In the genomic region with DNA sequence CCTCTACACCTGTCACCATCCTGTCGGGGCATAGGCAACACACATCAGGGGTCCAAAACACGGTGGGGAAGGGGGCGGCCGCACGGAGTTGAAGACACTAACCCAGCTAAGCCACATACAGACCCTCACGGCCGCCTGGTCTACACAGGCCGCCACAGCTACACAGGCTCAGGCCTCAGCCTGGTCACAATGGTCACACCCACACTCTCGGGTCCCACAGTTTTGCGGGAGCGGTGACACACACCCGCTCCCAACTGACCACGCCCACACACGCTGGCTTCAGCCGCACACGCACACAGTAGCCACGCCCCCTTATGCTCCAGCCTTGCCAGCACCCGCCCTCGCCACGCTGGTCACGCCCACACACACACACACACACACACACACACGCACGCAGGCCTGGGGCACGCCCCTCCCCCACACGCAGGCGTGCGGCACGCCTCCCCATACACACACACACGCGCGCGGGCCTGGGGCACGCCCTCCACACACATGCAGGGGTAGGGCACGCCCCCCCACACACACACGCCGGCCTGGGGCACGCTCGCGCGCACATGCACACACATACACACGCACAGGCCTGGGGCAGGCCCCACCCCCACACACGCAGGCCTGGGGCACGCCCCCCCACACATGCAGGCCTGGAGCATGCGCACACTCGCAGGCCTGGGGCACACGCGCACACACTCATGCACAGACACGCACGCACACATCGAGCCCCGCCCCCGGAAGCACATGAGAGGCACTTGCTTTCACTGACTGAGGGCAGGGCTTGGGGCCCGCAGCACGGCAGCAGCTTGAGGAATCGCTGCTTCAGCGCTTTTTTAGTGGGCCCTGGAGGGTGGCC, we compare ENCODE assay signal across 8 cellular contexts. TPM values are rescaled to one million over a fixed set of nuclear protein-coding genes. Genes with fewer than 3 reads are reported as not detected.
DNase-seq lines count a peak whose midpoint lies in the region; ATAC-seq, FAIRE-seq and TF ChIP-seq lines count a peak whose summit lies in the region.

No MANE protein-coding gene starts in this region.

- H3K4me1 ChIP-seq in iPS-20b (ENCODE audit: insufficient read depth, low read length) = peaks cover 7% of the 10 kb centered on the region
- peaks cover 5 to 7% of the 10 kb centered on the region in 2 donors for H3K4me1 ChIP-seq in small intestine (ENCODE audit: control insufficient read depth in 2 of 2, insufficient read depth in 1 of 2, low read depth in 1 of 2, low read length in 1 of 2)

- DNase-seq in NCI-H1694 (lab: John Stamatoyannopoulos, UW) (peak; percentile 51), UCSD-AML1 (lab: John Stamatoyannopoulos, UW; ENCODE audit: unreplicated experiment) (peak; percentile 89), brain microvascular endothelial cell (peak; percentile 86), small intestine (peak; percentile 90), NCI-H510A (lab: John Stamatoyannopoulos, UW) (no peak)

- H3K27me3 ChIP-seq in brain microvascular endothelial cell (replicated peaks) = no peaks in the 10 kb centered on the region
- H3K27me3 ChIP-seq in iPS-20b (ENCODE audit: insufficient read depth, low read length) = no peaks in the 10 kb centered on the region
- H3K27me3 ChIP-seq in small intestine (ENCODE audit: control insufficient read depth in 2 of 2, insufficient read depth in 2 of 2, low read length in 2 of 2) = no peaks in the 10 kb centered on the region

- peak; percentile 59 for ATAC-seq in HG02852 (IDR thresholded peaks at IDR 0.05; ENCODE audit: unreplicated experiment)

- H3K36me3 ChIP-seq in brain microvascular endothelial cell (replicated peaks) (no peaks in the 10 kb centered on the region), iPS-20b (ENCODE audit: insufficient read depth, low read depth, low read length) (no peaks in the 10 kb centered on the region), small intestine (ENCODE audit: control insufficient read depth in 2 of 2, insufficient read depth in 2 of 2, low read length in 2 of 2) (peaks cover 0 to 4% of the 10 kb centered on the region in 2 donors)

- FAIRE-seq in small intestine (lab: Jason Lieb, UNC) = no peak

- 1 to 6% (median 6%) methylated on average over 43 to 56 of the region's 56 CpGs for WGBS in small intestine, 3 donors

- H3K27ac ChIP-seq in brain microvascular endothelial cell = no peak overlapping the region
- H3K27ac ChIP-seq in iPS-20b (ENCODE audit: low read length) = no peak overlapping the region
- H3K27ac ChIP-seq in small intestine (ENCODE audit: low read depth in 1 of 2, low read length in 1 of 2) = peak overlapping the region; percentile 45 to 67

- TF ChIP-seq CTCF in brain microvascular endothelial cell (IDR thresholded peaks at IDR 0.05; ENCODE audit: low read depth, low read length, missing control alignments) = peak; percentile 1

- TF ChIP-seq POLR2A in GM15510 (IDR thresholded peaks at IDR 0.05; ENCODE audit: borderline replicate concordance, extremely low read depth, insufficient read length) = peak; percentile 50

- H3K4me3 ChIP-seq in brain microvascular endothelial cell (ENCODE audit: low read depth, low read length) = peak overlapping the region; percentile 64
- H3K4me3 ChIP-seq in iPS-20b (ENCODE audit: low read length) = peak overlapping the region; percentile 72
- H3K4me3 ChIP-seq in small intestine (ENCODE audit: low read depth in 1 of 2, low read length in 2 of 2) = peak overlapping the region in 1 of 2 donors; percentile 56

- H3K9me3 ChIP-seq in iPS-20b (ENCODE audit: insufficient read depth, low read depth, low read length) = no peaks in the 10 kb centered on the region
- no peaks in the 10 kb centered on the region for H3K9me3 ChIP-seq in small intestine (ENCODE audit: control insufficient read depth, low read depth)

- in situ Hi-C loops in brain microvascular endothelial cell (cut with HindIII; ENCODE audit: low pct_ligation_motif_present, low sequenced_read_pairs) = no loop called here

- H3K9ac ChIP-seq in iPS-20b (ENCODE audit: low read depth, low read length) = peak overlapping the region; percentile 40; the same call in 1 of the 2 replicates

RNA-seq across cellular contexts. Expression of a gene that starts 12.3 kb away (rescaled TPM):
- 10 to 100 TPM; 26.5 to 34.0 (median 28.5) TPM for polyA plus RNA-seq in small intestine

RNA-seq across cellular contexts. Expression of a gene that starts 13.1 kb away (rescaled TPM):
- 1 to 10 TPM; 2.5 to 3.6 (median 3.2) TPM for polyA plus RNA-seq in small intestine

RNA-seq across cellular contexts. Expression of a gene that starts 47.3 kb away (rescaled TPM):
- 10 to 100 TPM in 2 of 3 donors, 1 to 10 TPM in 1; 2.5 to 49.8 (median 14.9) TPM for polyA plus RNA-seq in small intestine

RNA-seq across cellular contexts. Expression of a gene that starts 54.6 kb away (rescaled TPM):
- under 1 TPM in 1 of 3 donors, not detected in 2; 0.12 TPM for polyA plus RNA-seq in small intestine

Comparison
In these comparisons a context has a peak if more than half of its experiments do, and no peak if none do; other contexts are left out.
1. H3K27ac ChIP-seq: peak in small intestine (2 of 2); none in brain microvascular endothelial cell (single experiment) and iPS-20b (single experiment).